ENCODE assay signal across 1 cellular context in genomic region chr1:23526329-23527041, GRCh38.
TF ChIP-seq lines count a peak whose summit lies in the region.

No MANE protein-coding gene starts in this region.

TF ChIP-seq in GM12878, 131 proteins besides CTCF, POLR2A, EP300 and RAD21:
- TF ChIP-seq FOXK2 (IDR thresholded peaks at IDR 0.05) (no peak), RB1 (IDR thresholded peaks at IDR 0.05; ENCODE audit: borderline replicate concordance) (no peak), IRF5 (IDR thresholded peaks at IDR 0.05; ENCODE audit: borderline replicate concordance) (no peak), ZSCAN29 (IDR thresholded peaks at IDR 0.05) (no peak), SREBF2 (IDR thresholded peaks at IDR 0.05; ENCODE audit: low read length) (no peak), NBN (IDR thresholded peaks at IDR 0.05) (no peak), PAX5 (IDR thresholded peaks at IDR 0.05; ENCODE audit: borderline replicate concordance, low read depth, low read length) (no peak), E2F8 (IDR thresholded peaks at IDR 0.05; ENCODE audit: low read depth, partially characterized antibody) (no peak), SP1 (IDR thresholded peaks at IDR 0.05; ENCODE audit: low read depth, low read length) (no peak), SMAD1 (IDR thresholded peaks at IDR 0.05; ENCODE audit: low read depth, partially characterized antibody) (no peak), MEF2B (IDR thresholded peaks at IDR 0.05; ENCODE audit: partially characterized antibody, poor library complexity, severe bottlenecking) (no peak)
